Comparison of ENCODE assay signal across 8 cellular contexts in the genomic region with DNA sequence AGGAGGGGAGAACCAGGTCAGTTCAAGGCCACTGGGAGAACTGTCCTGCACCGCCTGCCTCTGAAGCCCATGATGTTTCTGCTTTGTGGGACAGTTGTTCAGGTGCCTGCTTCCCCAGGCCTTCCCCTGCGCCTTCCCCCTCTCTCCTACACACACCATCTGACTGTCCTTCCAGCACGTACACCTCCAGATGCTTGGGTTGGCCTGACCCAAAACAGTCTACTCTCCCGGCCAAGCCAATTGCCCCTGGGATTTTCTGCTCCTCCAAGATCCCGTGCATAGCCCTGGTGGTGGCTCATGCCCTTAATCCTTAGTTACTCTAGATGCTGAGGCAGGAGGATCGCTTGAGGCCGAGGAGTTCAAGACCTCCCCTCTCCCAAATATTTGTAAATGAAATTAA. TPM values are rescaled to one million over a fixed set of nuclear protein-coding genes. Genes with fewer than 3 reads are reported as not detected.
A peak's percentile ranks its signal among the peaks of the same experiment; 100 is the strongest.
DNase-seq lines count a peak whose midpoint lies in the region; ATAC-seq, FAIRE-seq and TF ChIP-seq lines count a peak whose summit lies in the region.
"Had no signal": no experiment of that assay in that cellular context is flagged by ENCODE, and none has a peak within 500 bp of the region (broad histone marks: within the 10 kb centered on the region; RNA-seq: fewer than 3 reads in every experiment).

No MANE protein-coding gene starts in this region.

- in situ Hi-C loops in G401 (cut with HindIII; ENCODE audit: low sequenced_read_pairs): no loop called here

- TSS peak; percentile 86 for BruUV-seq in HCT116 (replicated peaks; lab: Mats Ljungman, UMichigan)

- intact Hi-C loops in HCT116 (cut with micrococcal nuclease): loop anchor here (1.0 to 2.0 kb wide), 3 partner anchors 81 to 277 kb away; a partner anchor contains a TSS

- H3K36me3 ChIP-seq in HCT116 (ENCODE audit: control insufficient read depth in 1 of 2, insufficient read depth in 2 of 2, low read length in 2 of 2) (peaks cover 5 to 13% of the 10 kb centered on the region in 2 experiments; a peak in 2 of 4 replicates), hepatocyte (replicated peaks; ENCODE audit: insufficient read depth, low read depth) (no peaks in the 10 kb centered on the region), small intestine (ENCODE audit: control insufficient read depth in 2 of 2, insufficient read depth in 2 of 2, low read length in 2 of 2) (no peaks in the 10 kb centered on the region)

- 87% methylated on average over 7 of the region's 7 CpGs for WGBS in hepatocyte (ENCODE audit: low lambda C conversion rate, missing lambda C conversion rate)
- 81 to 89% (median 85%) methylated on average over 7 of the region's 7 CpGs for WGBS in small intestine, 3 donors

- H3K9me3 ChIP-seq in HCT116 (ENCODE audit: control insufficient read depth in 1 of 2, insufficient read depth in 1 of 2, low read depth in 1 of 2, low read length in 2 of 2) (no peaks in the 10 kb centered on the region), hepatocyte (ENCODE audit: low read depth) (no peaks in the 10 kb centered on the region), small intestine (ENCODE audit: control insufficient read depth, low read depth) (no peaks in the 10 kb centered on the region)

- RAD21 ChIA-PET in HCT116 (lab: Charles Lee; ENCODE audit: low non-redundant PET in 1 of 2, low total read pairs in 2 of 2, uncharacterized antibody in 2 of 2, unreplicated experiment in 2 of 2): interaction anchor here in 1 of 2 experiments (0.7 kb wide), 1 partner anchor 152 kb away, joined by 3 read pairs; no protein-coding TSS in a partner anchor

- ATAC-seq in HCT116: no peak

- no peak for TF ChIP-seq CTCF in HCT116 (IDR thresholded peaks at IDR 0.05 in 2 of 3, conservative IDR thresholded peaks at IDR 0.05 in 1 of 3; ENCODE audit: borderline replicate concordance in 1 of 3, insufficient read depth in 1 of 3, low read depth in 2 of 3, low read length in 2 of 3)
- TF ChIP-seq CTCF in VCaP (conservative IDR thresholded peaks at IDR 0.05): no peak
- no peak for TF ChIP-seq CTCF in hepatocyte (IDR thresholded peaks at IDR 0.05; ENCODE audit: poor library complexity)

- no peak for TF ChIP-seq RAD21 in HCT116 (IDR thresholded peaks at IDR 0.05; ENCODE audit: low read depth)

- H3K4me3 ChIP-seq in HCT116 (replicated peaks in 1 of 2; ENCODE audit: low read depth in 1 of 2, low read length in 2 of 2) (peak overlapping the region; percentile 78 to 91), hepatocyte (no peak overlapping the region), small intestine (ENCODE audit: low read depth in 1 of 2, low read length in 2 of 2) (no peak overlapping the region)

- CTCF ChIA-PET in HCT116 (lab: Charles Lee): interaction anchor here (2.1 to 2.4 kb wide), 3 partner anchors 80 to 278 kb away, joined by 15 to 33 read pairs (median 15); a partner anchor contains a TSS

- no peak for FAIRE-seq in small intestine (lab: Jason Lieb, UNC)

- peaks cover 18 to 38% of the 10 kb centered on the region in 2 experiments for H3K4me1 ChIP-seq in HCT116 (ENCODE audit: control insufficient read depth in 1 of 2, insufficient read depth in 2 of 2, low read length in 2 of 2)
- peaks cover 15% of the 10 kb centered on the region for H3K4me1 ChIP-seq in hepatocyte (ENCODE audit: insufficient read depth)
- peaks cover 1 to 6% of the 10 kb centered on the region in 2 donors for H3K4me1 ChIP-seq in small intestine (ENCODE audit: control insufficient read depth in 2 of 2, insufficient read depth in 1 of 2, low read depth in 1 of 2, low read length in 1 of 2)

- H4K20me1 ChIP-seq in HCT116 (ENCODE audit: insufficient read depth): no peaks in the 10 kb centered on the region
- H4K20me1 ChIP-seq in hepatocyte (ENCODE audit: insufficient read depth, poor library complexity, severe bottlenecking): no peaks in the 10 kb centered on the region

- H3K27ac ChIP-seq in HCT116 (ENCODE audit: low read depth, low read length): peak overlapping the region; percentile 77
- H3K27ac ChIP-seq in VCaP: peak overlapping the region; percentile 96
- H3K27ac ChIP-seq in hepatocyte: peak overlapping the region; percentile 91
- peak overlapping the region; percentile 64 to 87 for H3K27ac ChIP-seq in small intestine (ENCODE audit: low read depth in 1 of 2, low read length in 1 of 2)

- H2AFZ ChIP-seq in HCT116 (ENCODE audit: low read depth, low read length, poor library complexity, severe bottlenecking) (peak overlapping the region; percentile 87), hepatocyte (peak overlapping the region; percentile 89)

- H3K4me2 ChIP-seq in HCT116 (ENCODE audit: low read length) (peak overlapping the region; percentile 87), hepatocyte (peak overlapping the region; percentile 86)

- H3K27me3 ChIP-seq in HCT116 (ENCODE audit: insufficient read depth, low read length): no peaks in the 10 kb centered on the region
- H3K27me3 ChIP-seq in hepatocyte: no peaks in the 10 kb centered on the region
- H3K27me3 ChIP-seq in small intestine (ENCODE audit: control insufficient read depth in 2 of 2, insufficient read depth in 2 of 2, low read length in 2 of 2): no peaks in the 10 kb centered on the region

- TF ChIP-seq POLR2A in HCT116 (IDR thresholded peaks at IDR 0.05; ENCODE audit: borderline replicate concordance, extremely low read depth, insufficient read depth, insufficient read length): no peak

- POLR2A ChIA-PET in HCT116 (lab: Charles Lee): interaction anchor here (1.8 to 2.0 kb wide), 2 partner anchors 64 to 116 kb away, joined by 12 read pairs; no protein-coding TSS in a partner anchor

- H3K9me2 ChIP-seq in HCT116 (ENCODE audit: insufficient read depth) (no peaks in the 10 kb centered on the region), hepatocyte (replicated peaks; ENCODE audit: insufficient read depth) (no peaks in the 10 kb centered on the region)

- no peak for DNase-seq in HCT116 (ENCODE audit: low read depth, low spot score)
- DNase-seq in hepatocyte (ENCODE audit: low spot score): no peak
- no peak for DNase-seq in small intestine
- DNase-seq in NOMO-1 treated with dmso at 0.1 percent for 144 hours (lab: John Stamatoyannopoulos, UW; ENCODE audit: unreplicated experiment): no peak
- DNase-seq in G401 (ENCODE audit: low spot score): no peak
- no peak for DNase-seq in dedifferentiated amniotic fluid mesenchymal stem cell (ENCODE audit: extremely low spot score)

- H3K9ac ChIP-seq in HCT116 (ENCODE audit: low read length): peak overlapping the region; percentile 88

- peaks cover 20% of the 10 kb centered on the region for H3K79me2 ChIP-seq in HCT116 (ENCODE audit: insufficient read depth, low read length)
- peaks cover 15% of the 10 kb centered on the region for H3K79me2 ChIP-seq in hepatocyte

TF ChIP-seq in HCT116, 20 proteins besides CTCF, POLR2A, EP300 and RAD21:
- TF ChIP-seq CBX3 (IDR thresholded peaks at IDR 0.05; ENCODE audit: low read depth) (no peak), ZFX (IDR thresholded peaks at IDR 0.05) (no peak), EZH2 (IDR thresholded peaks at IDR 0.05) (no peak), ZNF274 (IDR thresholded peaks at IDR 0.05; ENCODE audit: low read depth, low read length) (no peak)
- TF ChIP-seq, protein P1, sequence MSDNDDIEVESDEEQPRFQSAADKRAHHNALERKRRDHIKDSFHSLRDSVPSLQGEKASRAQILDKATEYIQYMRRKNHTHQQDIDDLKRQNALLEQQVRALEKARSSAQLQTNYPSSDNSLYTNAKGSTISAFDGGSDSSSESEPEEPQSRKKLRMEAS (IDR thresholded peaks at IDR 0.05): no peak
- TF ChIP-seq, protein P2, sequence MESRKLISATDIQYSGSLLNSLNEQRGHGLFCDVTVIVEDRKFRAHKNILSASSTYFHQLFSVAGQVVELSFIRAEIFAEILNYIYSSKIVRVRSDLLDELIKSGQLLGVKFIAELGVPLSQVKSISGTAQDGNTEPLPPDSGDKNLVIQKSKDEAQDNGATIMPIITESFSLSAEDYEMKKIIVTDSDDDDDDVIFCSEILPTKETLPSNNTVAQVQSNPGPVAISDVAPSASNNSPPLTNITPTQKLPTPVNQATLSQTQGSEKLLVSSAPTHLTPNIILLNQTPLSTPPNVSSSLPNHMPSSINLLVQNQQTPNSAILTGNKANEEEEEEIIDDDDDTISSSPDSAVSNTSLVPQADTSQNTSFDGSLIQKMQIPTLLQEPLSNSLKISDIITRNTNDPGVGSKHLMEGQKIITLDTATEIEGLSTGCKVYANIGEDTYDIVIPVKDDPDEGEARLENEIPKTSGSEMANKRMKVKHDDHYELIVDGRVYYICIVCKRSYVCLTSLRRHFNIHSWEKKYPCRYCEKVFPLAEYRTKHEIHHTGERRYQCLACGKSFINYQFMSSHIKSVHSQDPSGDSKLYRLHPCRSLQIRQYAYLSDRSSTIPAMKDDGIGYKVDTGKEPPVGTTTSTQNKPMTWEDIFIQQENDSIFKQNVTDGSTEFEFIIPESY (IDR thresholded peaks at IDR 0.05; ENCODE audit: extremely low read depth, insufficient replicate concordance, low read length): no peak

RNA-seq across cellular contexts. Expression of a gene that starts 0.7 kb away (rescaled TPM):
- total RNA-seq in HCT116 (2021; ENCODE audit: unreplicated experiment): 82.7 TPM
- 50.4 and 56.4 TPM in 2 replicates for polyA plus RNA-seq in HCT116 (2012)
- 28.6 and 29.7 TPM in 2 replicates for total RNA-seq in hepatocyte
- 30.4 and 44.2 TPM in 2 replicates for polyA plus RNA-seq in hepatocyte
- polyA plus RNA-seq in small intestine: 10 to 100 TPM; 18.1 to 19.5 (median 19.5) TPM
- total RNA-seq in G401 (2014; rRNA removed; shearing (Covaris generic)): 31.9 and 34.5 TPM in 2 replicates

RNA-seq across cellular contexts. Expression of a gene that starts 9.3 kb away (rescaled TPM):
- total RNA-seq in HCT116 (2021; ENCODE audit: unreplicated experiment) (not detected), hepatocyte (0.20 and 0.40 TPM in 2 replicates)
- 1.2 and 1.3 TPM in 2 replicates for polyA plus RNA-seq in HCT116 (2012)
- polyA plus RNA-seq in hepatocyte (1.1 and 1.8 TPM in 2 replicates), small intestine (10 to 100 TPM in 1 of 3 donors, 1 to 10 TPM in 1, under 1 TPM in 1; 0.87 to 13.4 (median 4.9) TPM)
- total RNA-seq in G401 (2014; rRNA removed; shearing (Covaris generic)): not detected in 2 replicates
- total RNA-seq: T-helper 2 cell treated with Interferon-gamma antibody and Interleukin-4, amounts not matched to agents 100 ng/mL and 5 ng/mL, for 36 hours had no signal

RNA-seq across cellular contexts. Expression of a gene that starts 30.3 kb away (rescaled TPM):
- total RNA-seq in HCT116 (2021; ENCODE audit: unreplicated experiment): not detected
- 0.45 TPM in 1 of 2 replicates, not detected in the other for polyA plus RNA-seq in HCT116 (2012)
- 0.43 TPM in 1 of 2 replicates, not detected in the other for total RNA-seq in hepatocyte
- polyA plus RNA-seq in hepatocyte: 0.70 and 1.2 TPM in 2 replicates
- under 1 TPM in 2 of 3 donors, not detected in 1; 0.13 to 0.45 TPM for polyA plus RNA-seq in small intestine
- 0.58 and 1.7 TPM in 2 replicates for total RNA-seq in G401 (2014; rRNA removed; shearing (Covaris generic))

RNA-seq across cellular contexts. Expression of a gene that starts 52.0 kb away (rescaled TPM):
- total RNA-seq in HCT116 (2021; ENCODE audit: unreplicated experiment): 52.4 TPM
- 34.4 and 40.5 TPM in 2 replicates for polyA plus RNA-seq in HCT116 (2012)
- 37.7 and 47.9 TPM in 2 replicates for total RNA-seq in hepatocyte
- polyA plus RNA-seq in hepatocyte: 39.1 and 43.1 TPM in 2 replicates
- polyA plus RNA-seq in small intestine: 100 to 1,000 TPM in 2 of 3 donors, 10 to 100 TPM in 1; 13.5 to 259 (median 129) TPM
- 58.8 and 69.4 TPM in 2 replicates for total RNA-seq in G401 (2014; rRNA removed; shearing (Covaris generic))

RNA-seq across cellular contexts. Expression of a gene that starts 54.6 kb away (rescaled TPM):
- total RNA-seq in HCT116 (2021; ENCODE audit: unreplicated experiment) (17.8 TPM), hepatocyte (2.7 and 3.8 TPM in 2 replicates)
- polyA plus RNA-seq in HCT116 (2012): 11.6 and 12.0 TPM in 2 replicates
- polyA plus RNA-seq in hepatocyte (11.5 and 12.1 TPM in 2 replicates), small intestine (10 to 100 TPM in 2 of 3 donors, 1 to 10 TPM in 1; 5.4 to 28.1 (median 17.4) TPM)
- 2.3 and 2.8 TPM in 2 replicates for total RNA-seq in G401 (2014; rRNA removed; shearing (Covaris generic))
- total RNA-seq: T-helper 2 cell treated with Interferon-gamma antibody and Interleukin-4, amounts not matched to agents 100 ng/mL and 5 ng/mL, for 36 hours had no signal

Comparison
In these comparisons a context has a peak if more than half of its experiments do, and no peak if none do; other contexts are left out.
1. H3K4me3 ChIP-seq: peak in HCT116 (2 of 2); none in hepatocyte (single experiment) and small intestine (0 of 2).
2. Peak in every context shown above with its lines, with median percentiles within 50 percentile points of each other: H3K27ac ChIP-seq.